ENCODE assay signal across 18 cellular contexts in genomic region chr2:46263347-46263746, GRCh38.
"Had no signal": no experiment of that assay in that cellular context is flagged by ENCODE, and none has a peak within 500 bp of the region (broad histone marks: within the 10 kb centered on the region; RNA-seq: fewer than 3 reads in every experiment).

No MANE protein-coding gene starts in this region.

- H3K4me1 ChIP-seq: foreskin keratinocyte had no signal

- H2AFZ ChIP-seq: hepatocyte had no signal

- H3K27me3 ChIP-seq: esophagus muscularis mucosa, foreskin keratinocyte, gastroesophageal sphincter, heart left ventricle, hepatocyte, left lung had no signal

- H3K9me3 Mint-ChIP-seq: dendritic cell treated with granulocyte-macrophage colony-stimulating factor and Interleukin-4, amounts not matched to agents 40 ng/mL and 50 ng/mL, for 4 days; effector memory CD8-positive, alpha-beta T cell; endodermal cell had no signal

- DNase-seq: effector CD8-positive, alpha-beta T cell; effector memory CD8-positive, alpha-beta T cell; endodermal cell; foreskin keratinocyte; heart left ventricle; hypothalamus; immature natural killer cell; left cardiac atrium; left lung; left ventricle myocardium superior; lower lobe of right lung; mesendoderm; midbrain had no signal

- ATAC-seq: effector memory CD8-positive, alpha-beta T cell; foreskin keratinocyte; gastroesophageal sphincter; heart left ventricle; left cardiac atrium; left lung; left ventricle myocardium superior; lower lobe of right lung had no signal

- H3K27ac ChIP-seq: coronary artery, esophagus muscularis mucosa, foreskin keratinocyte, gastroesophageal sphincter, heart left ventricle, hepatocyte, left lung, lower lobe of right lung had no signal

- H3K27ac Mint-ChIP-seq: dendritic cell treated with granulocyte-macrophage colony-stimulating factor and Interleukin-4, amounts not matched to agents 40 ng/mL and 50 ng/mL, for 4 days; effector memory CD8-positive, alpha-beta T cell; endodermal cell; immature natural killer cell had no signal

- H3K79me2 ChIP-seq: hepatocyte had no signal

- H3K36me3 Mint-ChIP-seq: immature natural killer cell had no signal

- H3K4me2 ChIP-seq: hepatocyte had no signal

- H3K36me3 ChIP-seq: esophagus muscularis mucosa, gastroesophageal sphincter, heart left ventricle, left lung, lower lobe of right lung had no signal

- H3K4me3 ChIP-seq: coronary artery, esophagus muscularis mucosa, gastroesophageal sphincter, heart left ventricle, hepatocyte, left lung, lower lobe of right lung had no signal

- H3K9me3 ChIP-seq: esophagus muscularis mucosa, gastroesophageal sphincter, heart left ventricle, left lung, lower lobe of right lung had no signal

- H3K4me3 Mint-ChIP-seq: dendritic cell treated with granulocyte-macrophage colony-stimulating factor and Interleukin-4, amounts not matched to agents 40 ng/mL and 50 ng/mL, for 4 days; effector memory CD8-positive, alpha-beta T cell; endodermal cell; immature natural killer cell had no signal
